ENCODE assay signal across 9 cellular contexts in genomic region chr19:44755219-44755618, GRCh38. TPM values are rescaled to one million over a fixed set of nuclear protein-coding genes. Genes with fewer than 3 reads are reported as not detected.
DNase-seq lines count a peak whose midpoint lies in the region; ATAC-seq lines count a peak whose summit lies in the region.
"Had no signal": no experiment of that assay in that cellular context is flagged by ENCODE, and none has a peak within 500 bp of the region (broad histone marks: within the 10 kb centered on the region; RNA-seq: fewer than 3 reads in every experiment).

No MANE protein-coding gene starts in this region.

- DNase-seq in activated naive CD4-positive, alpha-beta T cell treated with anti-CD3 and anti-CD28 coated beads for 36 hours: no peak
- DNase-seq in activated naive CD4-positive, alpha-beta T cell treated with anti-CD3 and anti-CD28 coated beads, Interleukin-2, amount 50 U/mL, for 16 hours: no peak
- DNase-seq in activated naive CD8-positive, alpha-beta T cell treated with anti-CD3 and anti-CD28 coated beads for 36 hours: no peak
- DNase-seq in memory B cell (ENCODE audit: low spot score in 2 of 2) (no peak), C1 segment of cervical spinal cord (lab: John Stamatoyannopoulos, UW) (no peak), head of caudate nucleus (no peak)
- no peak for DNase-seq in stimulated activated CD4-positive, alpha-beta T cell treated with anti-CD3 and anti-CD28 coated beads, Interleukin-4, amount 100 ng/mL, for 1 hour

- intact Hi-C loops in activated naive CD4-positive, alpha-beta T cell treated with anti-CD3 and anti-CD28 coated beads for 36 hours (cut with micrococcal nuclease): no loop called here
- intact Hi-C loops in head of caudate nucleus (cut with DNase I): no loop called here

- no peak for ATAC-seq in memory B cell (ENCODE audit: low read depth)

- no peaks in the 10 kb centered on the region for H3K27me3 ChIP-seq in thymus (ENCODE audit: control insufficient read depth, insufficient read depth)

- H3K27ac Mint-ChIP-seq in activated naive CD4-positive, alpha-beta T cell treated with anti-CD3 and anti-CD28 coated beads for 36 hours: peak overlapping the region; percentile 97
- H3K27ac Mint-ChIP-seq in activated naive CD8-positive, alpha-beta T cell treated with anti-CD3 and anti-CD28 coated beads for 36 hours: peak overlapping the region; percentile 97
- peak overlapping the region; percentile 99 for H3K27ac Mint-ChIP-seq in memory B cell

- peaks cover 62% of the 10 kb centered on the region for H3K4me1 Mint-ChIP-seq in activated naive CD4-positive, alpha-beta T cell treated with anti-CD3 and anti-CD28 coated beads for 36 hours (ENCODE audit: low read depth)
- H3K4me1 Mint-ChIP-seq in activated naive CD8-positive, alpha-beta T cell treated with anti-CD3 and anti-CD28 coated beads for 36 hours: peaks cover 54% of the 10 kb centered on the region
- H3K4me1 Mint-ChIP-seq in memory B cell: peaks cover 42% of the 10 kb centered on the region

- 92% methylated on average over 4 of the region's 4 CpGs for WGBS in thymus

- H3K4me3 Mint-ChIP-seq in activated naive CD4-positive, alpha-beta T cell treated with anti-CD3 and anti-CD28 coated beads for 36 hours: peak overlapping the region; percentile 93
- peak overlapping the region; percentile 92 for H3K4me3 Mint-ChIP-seq in activated naive CD8-positive, alpha-beta T cell treated with anti-CD3 and anti-CD28 coated beads for 36 hours
- peak overlapping the region; percentile 98 for H3K4me3 Mint-ChIP-seq in memory B cell

- H3K36me3 Mint-ChIP-seq in activated naive CD4-positive, alpha-beta T cell treated with anti-CD3 and anti-CD28 coated beads for 36 hours (ENCODE audit: low read depth): peaks cover 81% of the 10 kb centered on the region
- peaks cover 38% of the 10 kb centered on the region for H3K36me3 Mint-ChIP-seq in activated naive CD8-positive, alpha-beta T cell treated with anti-CD3 and anti-CD28 coated beads for 36 hours
- peaks cover 21% of the 10 kb centered on the region for H3K36me3 Mint-ChIP-seq in memory B cell

- no peaks in the 10 kb centered on the region for H3K9me3 ChIP-seq in thymus (ENCODE audit: control insufficient read depth)

- peaks cover 3% of the 10 kb centered on the region for H3K36me3 ChIP-seq in thymus (ENCODE audit: control insufficient read depth, insufficient read depth)

- H3K4me1 ChIP-seq in thymus (ENCODE audit: control insufficient read depth, insufficient read depth, low read length): peaks cover 26% of the 10 kb centered on the region

- peak overlapping the region; percentile 81 for H3K27ac ChIP-seq in thymus (ENCODE audit: low read depth)

- no peaks in the 10 kb centered on the region for H3K9me3 Mint-ChIP-seq in activated naive CD4-positive, alpha-beta T cell treated with anti-CD3 and anti-CD28 coated beads for 36 hours
- H3K9me3 Mint-ChIP-seq in activated naive CD8-positive, alpha-beta T cell treated with anti-CD3 and anti-CD28 coated beads for 36 hours: no peaks in the 10 kb centered on the region
- H3K9me3 Mint-ChIP-seq in memory B cell: no peaks in the 10 kb centered on the region

- no peak overlapping the region for H3K4me3 ChIP-seq in thymus (ENCODE audit: low read length)

- CTCF ChIA-PET in activated naive CD4-positive, alpha-beta T cell treated with anti-CD3 and anti-CD28 coated beads for 36 hours (lab: Charles Lee): interaction anchor here (0.7 to 1.3 kb wide), 5 partner anchors 10 to 66 kb away, joined by 3 to 10 read pairs (median 5); no protein-coding TSS in a partner anchor

- no peaks in the 10 kb centered on the region for H3K27me3 Mint-ChIP-seq in activated naive CD4-positive, alpha-beta T cell treated with anti-CD3 and anti-CD28 coated beads for 36 hours (ENCODE audit: low read depth)
- peaks cover 3% of the 10 kb centered on the region for H3K27me3 Mint-ChIP-seq in activated naive CD8-positive, alpha-beta T cell treated with anti-CD3 and anti-CD28 coated beads for 36 hours
- H3K27me3 Mint-ChIP-seq in memory B cell: no peaks in the 10 kb centered on the region

RNA-seq across cellular contexts. Expression of gene BCL3, which starts 6.7 kb away (rescaled TPM):
- total RNA-seq in activated naive CD4-positive, alpha-beta T cell treated with anti-CD3 and anti-CD28 coated beads for 36 hours: 100 to 1,000 TPM in 1 of 2 experiments, 10 to 100 TPM in 1; 92.5 to 104 TPM
- total RNA-seq in activated naive CD8-positive, alpha-beta T cell treated with anti-CD3 and anti-CD28 coated beads for 36 hours: 10 to 100 TPM; 19.0 to 23.8 TPM
- 62.9 TPM for polyA plus RNA-seq in thymus

RNA-seq across cellular contexts. Expression of gene CBLC, which starts 22.5 kb away (rescaled TPM):
- total RNA-seq in activated naive CD4-positive, alpha-beta T cell treated with anti-CD3 and anti-CD28 coated beads for 36 hours: not detected
- not detected for total RNA-seq in activated naive CD8-positive, alpha-beta T cell treated with anti-CD3 and anti-CD28 coated beads for 36 hours
- polyA plus RNA-seq in thymus: 2.0 TPM
- total RNA-seq: NCI-H460 had no signal

RNA-seq across cellular contexts. Expression of gene BCAM, which starts 53.7 kb away (rescaled TPM):
- total RNA-seq in activated naive CD4-positive, alpha-beta T cell treated with anti-CD3 and anti-CD28 coated beads for 36 hours: not detected
- total RNA-seq in activated naive CD8-positive, alpha-beta T cell treated with anti-CD3 and anti-CD28 coated beads for 36 hours: not detected
- polyA plus RNA-seq in thymus: 48.7 TPM

RNA-seq across cellular contexts. Expression of gene CEACAM16, which starts 56.3 kb away (rescaled TPM):
- not detected for total RNA-seq in activated naive CD4-positive, alpha-beta T cell treated with anti-CD3 and anti-CD28 coated beads for 36 hours
- total RNA-seq in activated naive CD8-positive, alpha-beta T cell treated with anti-CD3 and anti-CD28 coated beads for 36 hours: not detected
- 0.09 TPM for polyA plus RNA-seq in thymus
- total RNA-seq: NCI-H460 had no signal
